In genomic region chr17:6910987-6911603, GRCh38 we compare ENCODE assay signal across 8 cellular contexts.
A peak's percentile ranks its signal among the peaks of the same experiment; 100 is the strongest.
DNase-seq lines count a peak whose midpoint lies in the region; ATAC-seq and TF ChIP-seq lines count a peak whose summit lies in the region.

No MANE protein-coding gene starts in this region.

- TF ChIP-seq CTCF in heart left ventricle (IDR thresholded peaks at IDR 0.05) = peak; percentile 33 to 76 (median 62)
- peak; percentile 78 for TF ChIP-seq CTCF in neural crest cell (conservative IDR thresholded peaks at IDR 0.05)

- no peaks in the 10 kb centered on the region for H3K9me3 Mint-ChIP-seq in neural crest cell

- no peak for TF ChIP-seq POLR2A in heart left ventricle (IDR thresholded peaks at IDR 0.05)

- no peak overlapping the region for H3K4me3 Mint-ChIP-seq in neural crest cell

- intact Hi-C loops in heart left ventricle (cut with DNase I) (loop anchor here in 9 of 10 donors (5.0 to 10.0 kb wide), 5 partner anchors 91 to 246 kb away; partner anchors contain the start of gene BCL6B (in 1 of the 9)), Right ventricle myocardium superior (cut with DNase I) (loop anchor here (5.0 kb wide), 2 partner anchors 91 to 111 kb away; partner anchors contain the start of gene BCL6B)

- no peak for DNase-seq in heart left ventricle
- DNase-seq in Right ventricle myocardium superior = no peak
- DNase-seq in NCI-H82 treated with DMSO at 0.1 percent for 48 hours (lab: John Stamatoyannopoulos, UW; ENCODE audit: unreplicated experiment) = peak; percentile 26
- peak; percentile 67 for DNase-seq in dermis blood vessel endothelial cell
- no peak for DNase-seq in neural crest cell (ENCODE audit: low read depth, low spot score)
- no peak for DNase-seq in NCI-H187 treated with DMSO at 0.1 percent for 48 hours (lab: John Stamatoyannopoulos, UW)
- DNase-seq in NCI-H2081 treated with DMSO at 0.1 percent for 48 hours (lab: John Stamatoyannopoulos, UW) = no peak

- peaks cover 4% of the 10 kb centered on the region for H3K4me1 Mint-ChIP-seq in neural crest cell

- no peak overlapping the region for H3K27ac ChIP-seq in heart left ventricle

- ATAC-seq in heart left ventricle = no peak
- ATAC-seq in Right ventricle myocardium superior (ENCODE audit: poor library complexity) = no peak
- ATAC-seq in GM18858 (IDR thresholded peaks at IDR 0.05; ENCODE audit: unreplicated experiment) = no peak

- peaks cover 0 to 12% (median 0%) of the 10 kb centered on the region in 9 donors for H3K27me3 ChIP-seq in heart left ventricle

- no peak overlapping the region for H3K27ac Mint-ChIP-seq in neural crest cell (ENCODE audit: unreplicated experiment)

- H3K27me3 Mint-ChIP-seq in neural crest cell (ENCODE audit: low read depth) = peaks cover 56% of the 10 kb centered on the region

- WGBS in heart left ventricle, 4 donors = 2 to 8% (median 6%) methylated on average over 2 of the region's 2 CpGs

- peaks cover 0 to 11% (median 6%) of the 10 kb centered on the region in 12 donors for H3K4me1 ChIP-seq in heart left ventricle

- H3K9me3 ChIP-seq in heart left ventricle = no peaks in the 10 kb centered on the region

- H3K36me3 Mint-ChIP-seq in neural crest cell (ENCODE audit: low read depth) = no peaks in the 10 kb centered on the region

- no peaks in the 10 kb centered on the region for H3K36me3 ChIP-seq in heart left ventricle

- H3K4me3 ChIP-seq in heart left ventricle = no peak overlapping the region

Comparison
In these comparisons a context has a peak if more than half of its experiments do, and no peak if none do; other contexts are left out.
1. DNase-seq: peak in NCI-H82 treated with DMSO at 0.1 percent for 48 hours (single experiment) and dermis blood vessel endothelial cell (single experiment); none in heart left ventricle (0 of 5), Right ventricle myocardium superior (single experiment), neural crest cell (single experiment), NCI-H187 treated with DMSO at 0.1 percent for 48 hours (single experiment) and NCI-H2081 treated with DMSO at 0.1 percent for 48 hours (single experiment).